ENCODE assay signal across 15 cellular contexts in genomic region chr16:2771496-2772402, GRCh38. TPM values are rescaled to one million over a fixed set of nuclear protein-coding genes. Genes with fewer than 3 reads are reported as not detected.
DNase-seq lines count a peak whose midpoint lies in the region; ATAC-seq, FAIRE-seq and TF ChIP-seq lines count a peak whose summit lies in the region.
"Had no signal": no experiment of that assay in that cellular context is flagged by ENCODE, and none has a peak within 500 bp of the region (broad histone marks: within the 10 kb centered on the region; RNA-seq: fewer than 3 reads in every experiment).

No MANE protein-coding gene starts in this region.

- DNase-seq in A549 (ENCODE audit: low read depth in 1 of 2, low spot score in 1 of 2) = no peak
- no peak for DNase-seq in Calu3
- DNase-seq in activated CD8-positive, alpha-beta T cell treated with anti-CD3 and anti-CD28 coated beads, Interleukin-2, amount 10 ng/mL, durations not matched to agents 7 days and 5 days = no peak
- peak in 1 of 9 donors; percentile 12 for DNase-seq in naive thymus-derived CD4-positive, alpha-beta T cell
- DNase-seq: activated T-cell treated with anti-CD3 and anti-CD28 coated beads, Interleukin-2, amount 50 U/mL, for 48 hours; COR-L47; erythroblast; NCI-H1105 treated with DMSO at 0.1 percent for 48 hours; NCI-H524; stimulated activated CD4-positive, alpha-beta T cell treated with anti-CD3 and anti-CD28 coated beads, Interleukin-2, amount 100 ng/mL, for 48 hours had no signal

- H3K4me1 ChIP-seq in A549 = peaks cover 55% of the 10 kb centered on the region
- peaks cover 11% of the 10 kb centered on the region in 2 donors for H3K4me1 ChIP-seq in naive thymus-derived CD4-positive, alpha-beta T cell (ENCODE audit: control insufficient read depth in 2 of 2, insufficient read depth in 2 of 2, low read length in 2 of 2)

- TF ChIP-seq CTCF in A549 (IDR thresholded peaks at IDR 0.05) (no peak), Calu3 (IDR thresholded peaks at IDR 0.05; ENCODE audit: unreplicated experiment) (no peak)

- peaks cover 93% of the 10 kb centered on the region for H3K36me3 Mint-ChIP-seq in Calu3 (ENCODE audit: insufficient read depth, unreplicated experiment)
- peaks cover 58% of the 10 kb centered on the region for H3K36me3 Mint-ChIP-seq in activated CD8-positive, alpha-beta T cell treated with anti-CD3 and anti-CD28 coated beads, Interleukin-2, amount 10 ng/mL, durations not matched to agents 7 days and 5 days (ENCODE audit: low read depth)
- peaks cover 4 to 39% (median 21%) of the 10 kb centered on the region in 5 donors for H3K36me3 Mint-ChIP-seq in naive thymus-derived CD4-positive, alpha-beta T cell

- H3K27ac ChIP-seq in A549 = no peak overlapping the region
- no peak overlapping the region for H3K27ac ChIP-seq in naive thymus-derived CD4-positive, alpha-beta T cell (ENCODE audit: low read depth, low read length)

- no peak for TF ChIP-seq POLR2A in A549 (IDR thresholded peaks at IDR 0.05; ENCODE audit: low read length)

- H3K27me3 ChIP-seq in naive thymus-derived CD4-positive, alpha-beta T cell (ENCODE audit: control insufficient read depth in 2 of 2, insufficient read depth in 2 of 2, low read length in 2 of 2) = no peaks in the 10 kb centered on the region

- H3K4me3 ChIP-seq in A549 = no peak overlapping the region
- no peak overlapping the region for H3K4me3 ChIP-seq in naive thymus-derived CD4-positive, alpha-beta T cell (ENCODE audit: low read length)

- no peak overlapping the region for H3K4me2 ChIP-seq in A549

- no peak for TF ChIP-seq RAD21 in A549 (conservative IDR thresholded peaks at IDR 0.05 in 1 of 2, IDR thresholded peaks at IDR 0.05 in 1 of 2)

- intact Hi-C loops in Calu3 (cut with micrococcal nuclease; ENCODE audit: unreplicated experiment) = no loop called here
- intact Hi-C loops in naive thymus-derived CD4-positive, alpha-beta T cell (cut with micrococcal nuclease) = loop anchor here in 1 of 2 donors (1.0 to 10.0 kb wide), 3 partner anchors 18 to 507 kb away; partner anchors contain the start of genes RNPS1 and ZNF213

- H3K36me3 ChIP-seq in naive thymus-derived CD4-positive, alpha-beta T cell (ENCODE audit: control insufficient read depth in 2 of 3, insufficient read depth in 3 of 3, low read length in 3 of 3) = peaks cover 34 to 85% (median 43%) of the 10 kb centered on the region in 3 experiments

- POLR2A ChIA-PET in A549 (lab: Yijun Ruan, JAX) = interaction anchor here (1.4 to 1.5 kb wide), 2 partner anchors 12 to 17 kb away, joined by 3 read pairs; no protein-coding TSS in a partner anchor
- POLR2A ChIA-PET in activated CD8-positive, alpha-beta T cell treated with anti-CD3 and anti-CD28 coated beads, Interleukin-2, amount 10 ng/mL, durations not matched to agents 7 days and 5 days (lab: Charles Lee) = interaction anchor here (8.4 kb wide), 1 partner anchor 20 kb away, joined by 60 read pairs; the partner anchor contains the start of gene SRRM2
- POLR2A ChIA-PET in naive thymus-derived CD4-positive, alpha-beta T cell (lab: Charles Lee) = interaction anchor here (1.0 kb wide), 1 partner anchor 13 kb away, joined by 3 read pairs; no protein-coding TSS in a partner anchor

- H3K4me1 Mint-ChIP-seq in Calu3 (ENCODE audit: low read depth, unreplicated experiment) = peaks cover 43% of the 10 kb centered on the region
- H3K4me1 Mint-ChIP-seq in activated CD8-positive, alpha-beta T cell treated with anti-CD3 and anti-CD28 coated beads, Interleukin-2, amount 10 ng/mL, durations not matched to agents 7 days and 5 days (ENCODE audit: low read depth) = peaks cover 21% of the 10 kb centered on the region
- H3K4me1 Mint-ChIP-seq in naive thymus-derived CD4-positive, alpha-beta T cell = peaks cover 17 to 43% (median 25%) of the 10 kb centered on the region in 7 donors

- no TSS peak for BruUV-seq in Calu3 (replicated peaks; lab: Mats Ljungman, UMichigan)

- ATAC-seq in A549 (no peak), HG03196 (IDR thresholded peaks at IDR 0.05; ENCODE audit: unreplicated experiment) (no peak), HG02642 (IDR thresholded peaks at IDR 0.05; ENCODE audit: poor library complexity, unreplicated experiment) (no peak), GM19452 (IDR thresholded peaks at IDR 0.05; ENCODE audit: unreplicated experiment) (no peak), HG03139 (IDR thresholded peaks at IDR 0.05; ENCODE audit: unreplicated experiment) (no peak)
- no peak for ATAC-seq in activated CD8-positive, alpha-beta T cell treated with anti-CD3 and anti-CD28 coated beads, Interleukin-2, amount 10 ng/mL, durations not matched to agents 7 days and 5 days
- ATAC-seq in naive thymus-derived CD4-positive, alpha-beta T cell = no peak

- CTCF ChIA-PET in A549 (lab: Yijun Ruan, JAX) (interaction anchor here (0.7 to 5.9 kb wide), 6 partner anchors 18 to 97 kb away, joined by 3 to 28 read pairs (median 3); no protein-coding TSS in a partner anchor), Calu3 (lab: Charles Lee) (interaction anchor here (0.7 kb wide), 1 partner anchor 23 kb away, joined by 4 read pairs; no protein-coding TSS in a partner anchor)
- CTCF ChIA-PET in activated CD8-positive, alpha-beta T cell treated with anti-CD3 and anti-CD28 coated beads, Interleukin-2, amount 10 ng/mL, durations not matched to agents 7 days and 5 days (lab: Charles Lee) = no interaction called here
- CTCF ChIA-PET in naive thymus-derived CD4-positive, alpha-beta T cell (lab: Charles Lee) = no interaction called here

- no peak overlapping the region for H3K4me3 Mint-ChIP-seq in Calu3 (ENCODE audit: low read depth, unreplicated experiment)
- no peak overlapping the region for H3K4me3 Mint-ChIP-seq in activated CD8-positive, alpha-beta T cell treated with anti-CD3 and anti-CD28 coated beads, Interleukin-2, amount 10 ng/mL, durations not matched to agents 7 days and 5 days
- H3K4me3 Mint-ChIP-seq in naive thymus-derived CD4-positive, alpha-beta T cell = no peak overlapping the region

- 92% methylated on average over 18 of the region's 18 CpGs for WGBS in A549 (ENCODE audit: missing lambda C conversion rate)

- FAIRE-seq in A549 (lab: Jason Lieb, UNC) = no peak
- FAIRE-seq: TTC549 had no signal

- H3K27me3 Mint-ChIP-seq in Calu3 (ENCODE audit: unreplicated experiment) = no peaks in the 10 kb centered on the region
- no peaks in the 10 kb centered on the region for H3K27me3 Mint-ChIP-seq in activated CD8-positive, alpha-beta T cell treated with anti-CD3 and anti-CD28 coated beads, Interleukin-2, amount 10 ng/mL, durations not matched to agents 7 days and 5 days (ENCODE audit: low read depth)
- H3K27me3 Mint-ChIP-seq in naive thymus-derived CD4-positive, alpha-beta T cell = no peaks in the 10 kb centered on the region

- H3K9me3 ChIP-seq in A549 = no peaks in the 10 kb centered on the region
- no peaks in the 10 kb centered on the region for H3K9me3 ChIP-seq in naive thymus-derived CD4-positive, alpha-beta T cell (ENCODE audit: control insufficient read depth in 2 of 3, low read length in 3 of 3)

- H3K27ac Mint-ChIP-seq in Calu3 (ENCODE audit: unreplicated experiment) = peak overlapping the region; percentile 10
- H3K27ac Mint-ChIP-seq in activated CD8-positive, alpha-beta T cell treated with anti-CD3 and anti-CD28 coated beads, Interleukin-2, amount 10 ng/mL, durations not matched to agents 7 days and 5 days = peak overlapping the region; percentile 15
- H3K27ac Mint-ChIP-seq in naive thymus-derived CD4-positive, alpha-beta T cell = peak overlapping the region in 8 of 9 donors; percentile 6 to 75 (median 52)

- H3K9me3 Mint-ChIP-seq in Calu3 (ENCODE audit: low read depth, unreplicated experiment) = no peaks in the 10 kb centered on the region
- no peaks in the 10 kb centered on the region for H3K9me3 Mint-ChIP-seq in activated CD8-positive, alpha-beta T cell treated with anti-CD3 and anti-CD28 coated beads, Interleukin-2, amount 10 ng/mL, durations not matched to agents 7 days and 5 days (ENCODE audit: insufficient read depth)
- peaks cover 0 to 10% (median 0%) of the 10 kb centered on the region in 11 donors for H3K9me3 Mint-ChIP-seq in naive thymus-derived CD4-positive, alpha-beta T cell

- no peak for TF ChIP-seq EP300 in A549 (IDR thresholded peaks at IDR 0.05)

RNA-seq across cellular contexts. Expression of gene ELOB, which starts 5.3 kb away (rescaled TPM):
- polyA plus RNA-seq in A549 (2011; rRNA removed) = 136 and 144 TPM in 2 replicates
- polyA plus RNA-seq in A549 (2012; cell fraction: cytosol; rRNA removed) = 537 and 588 TPM in 2 replicates
- 410 and 487 TPM in 2 replicates for polyA plus RNA-seq in A549 (2012; cell fraction: nucleus; rRNA removed)
- 414 to 494 TPM (median 469 TPM) in 3 replicates for polyA plus RNA-seq in A549 (2017; fragmentation: RNase III; extraction: RNeasy Plus Mini Kit Qiagen cat#74134 plus additional on column Dnase treatment)
- 65.0 and 108 TPM in 2 replicates for polyA minus RNA-seq in A549 (2011; rRNA and poly(A)+ RNA removed)
- 269 TPM in 2 replicates for total RNA-seq in Calu3 (2022)
- total RNA-seq in activated CD8-positive, alpha-beta T cell treated with anti-CD3 and anti-CD28 coated beads, Interleukin-2, amount 10 ng/mL, durations not matched to agents 7 days and 5 days = 100 to 1,000 TPM; 163 to 182 TPM
- 100 to 1,000 TPM in 2 of 5 experiments, 10 to 100 TPM in 3; 65.3 to 242 (median 99.3) TPM for total RNA-seq in naive thymus-derived CD4-positive, alpha-beta T cell
- 100 to 1,000 TPM; 136 to 252 TPM for polyA plus RNA-seq in naive thymus-derived CD4-positive, alpha-beta T cell

RNA-seq across cellular contexts. Expression of gene PRSS33, which starts 15.6 kb away (rescaled TPM):
- not detected in 2 replicates for polyA plus RNA-seq in A549 (2011; rRNA removed)
- 0.03 TPM in 1 of 2 replicates, not detected in the other for polyA plus RNA-seq in A549 (2012; cell fraction: cytosol; rRNA removed)
- not detected in 2 replicates for polyA plus RNA-seq in A549 (2012; cell fraction: nucleus; rRNA removed)
- polyA plus RNA-seq in A549 (2017; fragmentation: RNase III; extraction: RNeasy Plus Mini Kit Qiagen cat#74134 plus additional on column Dnase treatment) = 0.04 to 0.05 TPM in 2 of 3 replicates, not detected in the other
- polyA minus RNA-seq in A549 (2011; rRNA and poly(A)+ RNA removed) = not detected in 2 replicates
- 7.9 and 13.2 TPM in 2 replicates for total RNA-seq in Calu3 (2022)
- not detected for total RNA-seq in activated CD8-positive, alpha-beta T cell treated with anti-CD3 and anti-CD28 coated beads, Interleukin-2, amount 10 ng/mL, durations not matched to agents 7 days and 5 days
- total RNA-seq in naive thymus-derived CD4-positive, alpha-beta T cell = under 1 TPM in 1 of 5 experiments, not detected in 4; 0.19 TPM
- polyA plus RNA-seq in naive thymus-derived CD4-positive, alpha-beta T cell = not detected

RNA-seq across cellular contexts. Expression of gene SRRM2, which starts 19.3 kb away (rescaled TPM):
- polyA plus RNA-seq in A549 (2011; rRNA removed) (167 and 231 TPM in 2 replicates), A549 (2017; fragmentation: RNase III; extraction: RNeasy Plus Mini Kit Qiagen cat#74134 plus additional on column Dnase treatment) (473 to 527 TPM (median 512 TPM) in 3 replicates)
- 245 and 313 TPM in 2 replicates for polyA plus RNA-seq in A549 (2012; cell fraction: cytosol; rRNA removed)
- polyA plus RNA-seq in A549 (2012; cell fraction: nucleus; rRNA removed) = 1,999 and 2,227 TPM in 2 replicates
- polyA minus RNA-seq in A549 (2011; rRNA and poly(A)+ RNA removed) = 211 and 257 TPM in 2 replicates
- 870 and 905 TPM in 2 replicates for total RNA-seq in Calu3 (2022)
- total RNA-seq in activated CD8-positive, alpha-beta T cell treated with anti-CD3 and anti-CD28 coated beads, Interleukin-2, amount 10 ng/mL, durations not matched to agents 7 days and 5 days = 100 to 1,000 TPM; 501 to 511 TPM
- 1,000 to 10,000 TPM in 4 of 5 experiments, 100 to 1,000 TPM in 1; 590 to 1,259 (median 1,020) TPM for total RNA-seq in naive thymus-derived CD4-positive, alpha-beta T cell
- polyA plus RNA-seq in naive thymus-derived CD4-positive, alpha-beta T cell = 100 to 1,000 TPM in 1 of 2 donors, 10 to 100 TPM in 1; 52.1 to 119 TPM

RNA-seq across cellular contexts. Expression of gene PRSS41, which starts 26.5 kb away (rescaled TPM):
- polyA plus RNA-seq in A549 (2011; rRNA removed) (not detected in 2 replicates), A549 (2017; fragmentation: RNase III; extraction: RNeasy Plus Mini Kit Qiagen cat#74134 plus additional on column Dnase treatment) (not detected in 3 replicates)
- polyA plus RNA-seq in A549 (2012; cell fraction: cytosol; rRNA removed) = not detected in 2 replicates
- not detected in 2 replicates for polyA plus RNA-seq in A549 (2012; cell fraction: nucleus; rRNA removed)
- polyA minus RNA-seq in A549 (2011; rRNA and poly(A)+ RNA removed) = not detected in 2 replicates
- total RNA-seq in Calu3 (2022) = not detected in 2 replicates
- not detected for total RNA-seq in activated CD8-positive, alpha-beta T cell treated with anti-CD3 and anti-CD28 coated beads, Interleukin-2, amount 10 ng/mL, durations not matched to agents 7 days and 5 days
- total RNA-seq in naive thymus-derived CD4-positive, alpha-beta T cell = not detected
- polyA plus RNA-seq in naive thymus-derived CD4-positive, alpha-beta T cell = not detected

RNA-seq across cellular contexts. Expression of gene PRSS21, which starts 45.3 kb away (rescaled TPM):
- 0.16 and 0.23 TPM in 2 replicates for polyA plus RNA-seq in A549 (2011; rRNA removed)
- 0.44 and 0.60 TPM in 2 replicates for polyA plus RNA-seq in A549 (2012; cell fraction: cytosol; rRNA removed)
- 1.3 and 2.2 TPM in 2 replicates for polyA plus RNA-seq in A549 (2012; cell fraction: nucleus; rRNA removed)
- polyA plus RNA-seq in A549 (2017; fragmentation: RNase III; extraction: RNeasy Plus Mini Kit Qiagen cat#74134 plus additional on column Dnase treatment) = 0.08 to 0.12 TPM in 2 of 3 replicates, not detected in the other
- not detected in 2 replicates for polyA minus RNA-seq in A549 (2011; rRNA and poly(A)+ RNA removed)
- not detected in 2 replicates for total RNA-seq in Calu3 (2022)
- total RNA-seq in activated CD8-positive, alpha-beta T cell treated with anti-CD3 and anti-CD28 coated beads, Interleukin-2, amount 10 ng/mL, durations not matched to agents 7 days and 5 days = 1 to 10 TPM; 5.2 to 6.0 TPM
- 1 to 10 TPM in 4 of 5 experiments, not detected in 1; 1.1 to 7.9 (median 1.4) TPM for total RNA-seq in naive thymus-derived CD4-positive, alpha-beta T cell
- polyA plus RNA-seq in naive thymus-derived CD4-positive, alpha-beta T cell = 10 to 100 TPM in 1 of 2 donors, 1 to 10 TPM in 1; 1.9 to 11.2 TPM

Comparison
In these comparisons a context has a peak if more than half of its experiments do, and no peak if none do; other contexts are left out.
1. CTCF ChIA-PET loops: an anchor here in A549 (0.7 to 5.9 kb wide) and Calu3 (0.7 kb wide); none called in activated CD8-positive, alpha-beta T cell treated with anti-CD3 and anti-CD28 coated beads, Interleukin-2, amount 10 ng/mL, durations not matched to agents 7 days and 5 days and naive thymus-derived CD4-positive, alpha-beta T cell.